Comparison of ENCODE assay signal across 3 cellular contexts in the genomic region with DNA sequence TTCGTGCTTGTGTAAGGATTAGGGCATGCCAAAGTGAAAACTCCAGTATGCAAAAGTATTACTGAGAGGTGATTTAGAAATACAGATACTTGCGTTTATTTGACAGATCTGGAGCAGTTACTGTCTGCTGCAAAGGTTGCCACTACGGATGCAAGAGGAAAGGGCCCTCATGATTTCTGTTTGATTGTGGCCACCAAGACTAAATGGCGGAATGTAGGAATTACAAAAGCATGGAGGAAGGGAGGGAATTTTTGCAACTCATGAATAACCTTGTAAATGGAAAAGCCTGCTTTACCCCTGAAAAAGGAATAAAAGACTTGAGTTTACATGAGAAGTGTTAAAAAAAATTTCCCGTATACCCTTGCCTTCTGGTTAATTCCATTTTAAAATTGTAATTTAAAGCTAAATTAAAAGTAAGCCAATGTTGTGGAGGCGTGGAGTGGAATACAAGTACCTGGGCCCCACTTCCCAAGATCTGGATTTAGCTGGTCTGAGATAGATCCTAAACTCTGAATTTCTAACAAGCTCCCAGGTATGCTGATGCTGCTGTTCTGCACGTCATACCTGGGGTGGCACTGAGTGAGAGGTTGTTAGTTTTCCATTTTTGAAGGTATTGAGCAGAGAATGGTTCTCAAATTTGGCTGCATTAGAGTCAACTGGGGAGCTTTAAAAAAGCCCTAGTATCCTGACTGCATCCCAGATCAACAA.
TF ChIP-seq lines count a peak whose summit lies in the region.

No MANE protein-coding gene starts in this region.

TF ChIP-seq in liver, 16 proteins besides CTCF, POLR2A, EP300 and RAD21:
- TF ChIP-seq GABPA (IDR thresholded peaks at IDR 0.05 in 1 of 2, conservative IDR thresholded peaks at IDR 0.05 in 1 of 2) (no peak), FOXA2 (IDR thresholded peaks at IDR 0.05) (no peak), NR2F2 (IDR thresholded peaks at IDR 0.05) (no peak), HNF4A (conservative IDR thresholded peaks at IDR 0.05) (no peak), RXRA (IDR thresholded peaks at IDR 0.05) (no peak), TAF1 (conservative IDR thresholded peaks at IDR 0.05) (no peak), FOXA1 (IDR thresholded peaks at IDR 0.05) (no peak), EGR1 (IDR thresholded peaks at IDR 0.05; ENCODE audit: low read depth in 2 of 2) (no peak), YY1 (IDR thresholded peaks at IDR 0.05) (no peak), HNF4G (IDR thresholded peaks at IDR 0.05) (no peak)
- TF ChIP-seq, protein P1, sequence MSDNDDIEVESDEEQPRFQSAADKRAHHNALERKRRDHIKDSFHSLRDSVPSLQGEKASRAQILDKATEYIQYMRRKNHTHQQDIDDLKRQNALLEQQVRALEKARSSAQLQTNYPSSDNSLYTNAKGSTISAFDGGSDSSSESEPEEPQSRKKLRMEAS (IDR thresholded peaks at IDR 0.05), result no peak
- TF ChIP-seq, protein P2, sequence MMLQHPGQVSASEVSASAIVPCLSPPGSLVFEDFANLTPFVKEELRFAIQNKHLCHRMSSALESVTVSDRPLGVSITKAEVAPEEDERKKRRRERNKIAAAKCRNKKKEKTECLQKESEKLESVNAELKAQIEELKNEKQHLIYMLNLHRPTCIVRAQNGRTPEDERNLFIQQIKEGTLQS (IDR thresholded peaks at IDR 0.05), result no peak
- TF ChIP-seq, protein P3, sequence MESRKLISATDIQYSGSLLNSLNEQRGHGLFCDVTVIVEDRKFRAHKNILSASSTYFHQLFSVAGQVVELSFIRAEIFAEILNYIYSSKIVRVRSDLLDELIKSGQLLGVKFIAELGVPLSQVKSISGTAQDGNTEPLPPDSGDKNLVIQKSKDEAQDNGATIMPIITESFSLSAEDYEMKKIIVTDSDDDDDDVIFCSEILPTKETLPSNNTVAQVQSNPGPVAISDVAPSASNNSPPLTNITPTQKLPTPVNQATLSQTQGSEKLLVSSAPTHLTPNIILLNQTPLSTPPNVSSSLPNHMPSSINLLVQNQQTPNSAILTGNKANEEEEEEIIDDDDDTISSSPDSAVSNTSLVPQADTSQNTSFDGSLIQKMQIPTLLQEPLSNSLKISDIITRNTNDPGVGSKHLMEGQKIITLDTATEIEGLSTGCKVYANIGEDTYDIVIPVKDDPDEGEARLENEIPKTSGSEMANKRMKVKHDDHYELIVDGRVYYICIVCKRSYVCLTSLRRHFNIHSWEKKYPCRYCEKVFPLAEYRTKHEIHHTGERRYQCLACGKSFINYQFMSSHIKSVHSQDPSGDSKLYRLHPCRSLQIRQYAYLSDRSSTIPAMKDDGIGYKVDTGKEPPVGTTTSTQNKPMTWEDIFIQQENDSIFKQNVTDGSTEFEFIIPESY (IDR thresholded peaks at IDR 0.05), result no peak

TF ChIP-seq in HepG2, 621 proteins besides CTCF, POLR2A, EP300 and RAD21:
- no peak for TF ChIP-seq TCF12 (IDR thresholded peaks at IDR 0.05)
- no peak for TF ChIP-seq TCF12 (CRISPR knock-in tag; IDR thresholded peaks at IDR 0.05)
- TF ChIP-seq ZNF333 (CRISPR knock-in tag; IDR thresholded peaks at IDR 0.05; ENCODE audit: borderline replicate concordance), result no peak
- TF ChIP-seq MIER2 (CRISPR knock-in tag; IDR thresholded peaks at IDR 0.05), result no peak
- TF ChIP-seq CBX2 (IDR thresholded peaks at IDR 0.05; ENCODE audit: low read depth, low read length), result no peak
- no peak for TF ChIP-seq CBX2 (CRISPR knock-in tag; IDR thresholded peaks at IDR 0.05; ENCODE audit: low read depth)
- no peak for TF ChIP-seq KLF15 (CRISPR knock-in tag; IDR thresholded peaks at IDR 0.05; ENCODE audit: borderline replicate concordance)
- TF ChIP-seq CHD2 (IDR thresholded peaks at IDR 0.05; ENCODE audit: low read depth, low read length), result no peak
- no peak for TF ChIP-seq SNAPC2 (CRISPR knock-in tag; IDR thresholded peaks at IDR 0.05)
- TF ChIP-seq ZNF746 (CRISPR knock-in tag; IDR thresholded peaks at IDR 0.05), result no peak
- no peak for TF ChIP-seq MTA3 (CRISPR knock-in tag; IDR thresholded peaks at IDR 0.05)
- TF ChIP-seq, protein P4, sequence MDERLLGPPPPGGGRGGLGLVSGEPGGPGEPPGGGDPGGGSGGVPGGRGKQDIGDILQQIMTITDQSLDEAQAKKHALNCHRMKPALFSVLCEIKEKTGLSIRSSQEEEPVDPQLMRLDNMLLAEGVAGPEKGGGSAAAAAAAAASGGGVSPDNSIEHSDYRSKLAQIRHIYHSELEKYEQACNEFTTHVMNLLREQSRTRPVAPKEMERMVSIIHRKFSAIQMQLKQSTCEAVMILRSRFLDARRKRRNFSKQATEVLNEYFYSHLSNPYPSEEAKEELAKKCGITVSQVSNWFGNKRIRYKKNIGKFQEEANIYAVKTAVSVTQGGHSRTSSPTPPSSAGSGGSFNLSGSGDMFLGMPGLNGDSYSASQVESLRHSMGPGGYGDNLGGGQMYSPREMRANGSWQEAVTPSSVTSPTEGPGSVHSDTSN (CRISPR knock-in tag; IDR thresholded peaks at IDR 0.05), result no peak
- TF ChIP-seq ZNF501 (CRISPR knock-in tag; IDR thresholded peaks at IDR 0.05), result no peak

TF ChIP-seq in WTC11, 78 proteins besides CTCF, POLR2A, EP300 and RAD21:
- TF ChIP-seq GRHL2 (CRISPR knock-in tag; IDR thresholded peaks at IDR 0.05; ENCODE audit: insufficient replicate concordance, severe bottlenecking), result no peak
- no peak for TF ChIP-seq OVOL2 (CRISPR knock-in tag; IDR thresholded peaks at IDR 0.05; ENCODE audit: borderline replicate concordance)
- TF ChIP-seq, protein P5, sequence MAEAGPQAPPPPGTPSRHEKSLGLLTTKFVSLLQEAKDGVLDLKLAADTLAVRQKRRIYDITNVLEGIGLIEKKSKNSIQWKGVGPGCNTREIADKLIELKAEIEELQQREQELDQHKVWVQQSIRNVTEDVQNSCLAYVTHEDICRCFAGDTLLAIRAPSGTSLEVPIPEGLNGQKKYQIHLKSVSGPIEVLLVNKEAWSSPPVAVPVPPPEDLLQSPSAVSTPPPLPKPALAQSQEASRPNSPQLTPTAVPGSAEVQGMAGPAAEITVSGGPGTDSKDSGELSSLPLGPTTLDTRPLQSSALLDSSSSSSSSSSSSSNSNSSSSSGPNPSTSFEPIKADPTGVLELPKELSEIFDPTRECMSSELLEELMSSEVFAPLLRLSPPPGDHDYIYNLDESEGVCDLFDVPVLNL (CRISPR knock-in tag; IDR thresholded peaks at IDR 0.05; ENCODE audit: borderline replicate concordance, low read depth), result no peak
TF ChIP-seq in WTC11: peak in this region for 0.
